ENCODE assay signal across 32 cellular contexts in genomic region chr7:136105191-136105590, GRCh38.
A peak's percentile ranks its signal among the peaks of the same experiment; 100 is the strongest.
DNase-seq lines count a peak whose midpoint lies in the region; ATAC-seq, FAIRE-seq and TF ChIP-seq lines count a peak whose summit lies in the region.
"Had no signal": no experiment of that assay in that cellular context is flagged by ENCODE, and none has a peak within 500 bp of the region (broad histone marks: within the 10 kb centered on the region; RNA-seq: fewer than 3 reads in every experiment).

No MANE protein-coding gene starts in this region.

- H3K9me3 ChIP-seq in SK-N-SH (no peaks in the 10 kb centered on the region), K562 (replicated peaks; ENCODE audit: control insufficient read depth, insufficient read depth, low read depth, low read length) (no peaks in the 10 kb centered on the region; the same call in 1 of the 2 replicates)
- H3K9me3 ChIP-seq: A549, BE2C, BLaER1, Caco-2 had no signal

- no peaks in the 10 kb centered on the region for H3K27me3 Mint-ChIP-seq in mesothelial cell of epicardium (ENCODE audit: low read depth)
- H3K27me3 Mint-ChIP-seq: B cell; CD4-positive, alpha-beta memory T cell; CD4-positive, alpha-beta T cell; CD4-positive, CD25-positive, alpha-beta regulatory T cell; CD8-positive, alpha-beta memory T cell had no signal

- H3K27ac Mint-ChIP-seq in mesothelial cell of epicardium, result no peak overlapping the region
- H3K27ac Mint-ChIP-seq: B cell; CD14-positive monocyte; CD4-positive, alpha-beta memory T cell; CD4-positive, alpha-beta T cell; CD4-positive, CD25-positive, alpha-beta regulatory T cell; CD8-positive, alpha-beta T cell had no signal

- H3K4me3 Mint-ChIP-seq in mesothelial cell of epicardium, result no peak overlapping the region
- H3K4me3 Mint-ChIP-seq: B cell; CD14-positive monocyte; CD4-positive, alpha-beta memory T cell; CD4-positive, alpha-beta T cell; CD4-positive, CD25-positive, alpha-beta regulatory T cell; CD8-positive, alpha-beta memory T cell; CD8-positive, alpha-beta T cell had no signal

- TF ChIP-seq CTCF in SK-N-SH (IDR thresholded peaks at IDR 0.05), result no peak
- TF ChIP-seq CTCF in K562 (IDR thresholded peaks at IDR 0.05 in 2 of 3, conservative IDR thresholded peaks at IDR 0.05 in 1 of 3; ENCODE audit: insufficient read depth in 2 of 3, low read depth in 1 of 3, low read length in 3 of 3), result no peak
- no peak for TF ChIP-seq CTCF in mesothelial cell of epicardium (IDR thresholded peaks at IDR 0.05; ENCODE audit: unreplicated experiment)

- H3K79me2 ChIP-seq in SK-N-SH (ENCODE audit: insufficient read depth) (no peaks in the 10 kb centered on the region), K562 (ENCODE audit: control insufficient read depth, insufficient read depth, low read length) (peaks cover 69% of the 10 kb centered on the region; the same call in 2 of the 3 replicates)

- H3K36me3 Mint-ChIP-seq in mesothelial cell of epicardium, result peaks cover 2% of the 10 kb centered on the region
- H3K36me3 Mint-ChIP-seq: CD14-positive monocyte; CD4-positive, CD25-positive, alpha-beta regulatory T cell; CD8-positive, alpha-beta T cell had no signal

- no peak for TF ChIP-seq EP300 in SK-N-SH (IDR thresholded peaks at IDR 0.05; ENCODE audit: borderline replicate concordance in 1 of 2, low read depth in 1 of 2, low read length in 1 of 2)
- no peak for TF ChIP-seq EP300 in K562 (IDR thresholded peaks at IDR 0.05; ENCODE audit: low read length)

- no peak for TF ChIP-seq POLR2A in K562 (conservative IDR thresholded peaks at IDR 0.05)

- ATAC-seq in SK-N-SH treated with all-trans-retinoic acid at 6 μM for 48 hours (no peak), K562 (no peak)
- ATAC-seq: A549; CD8-positive, alpha-beta T cell had no signal

- no peak overlapping the region for H3K4me2 ChIP-seq in SK-N-SH
- no peak overlapping the region for H3K4me2 ChIP-seq in K562 (ENCODE audit: insufficient read depth, low read length)
- H3K4me2 ChIP-seq: A549; BLaER1; BLaER1 treated with 17β-estradiol and CSF1 and Interleukin-3, amounts not matched to agents 10 nM and 100 nM had no signal

- no peak for FAIRE-seq in K562 (lab: Jason Lieb, UNC)
- FAIRE-seq: A204.1, D721Med had no signal

- WGBS in SK-N-SH (ENCODE audit: low lambda C conversion rate), result 11% methylated on average over 1 of the region's 1 CpG
- 41% methylated on average over 1 of the region's 1 CpG for WGBS in K562 (ENCODE audit: insufficient coverage, low coverage, missing lambda C conversion rate)

- intact Hi-C loops in K562 (cut with micrococcal nuclease), result no loop called here

- H4K20me1 ChIP-seq in SK-N-SH (ENCODE audit: insufficient read depth) (no peaks in the 10 kb centered on the region), K562 (replicated peaks; ENCODE audit: control insufficient read depth, insufficient read depth, low read length) (no peaks in the 10 kb centered on the region)
- H4K20me1 ChIP-seq: BLaER1; BLaER1 treated with 17β-estradiol and CSF1 and Interleukin-3, amounts not matched to agents 10 nM and 100 nM had no signal

- H3K36me3 ChIP-seq in SK-N-SH (replicated peaks in 1 of 2; ENCODE audit: control insufficient read depth in 1 of 2, insufficient read depth in 2 of 2, low read length in 1 of 2) (no peaks in the 10 kb centered on the region), K562 (ENCODE audit: control insufficient read depth, insufficient read depth, low read length) (peaks cover 2% of the 10 kb centered on the region; the same call in 1 of the 3 replicates)
- H3K36me3 ChIP-seq: BE2C; BLaER1; BLaER1 treated with 17β-estradiol and CSF1 and Interleukin-3, amounts not matched to agents 10 nM and 100 nM had no signal

- no peaks in the 10 kb centered on the region for H3K9me1 ChIP-seq in K562 (ENCODE audit: control insufficient read depth, insufficient read depth, low read length)

- in situ Hi-C loops in K562 (cut with MboI), result no loop called here

- H3K4me3 ChIP-seq in SK-N-SH (ENCODE audit: low read depth in 2 of 2, low read length in 1 of 2), result no peak overlapping the region
- H3K4me3 ChIP-seq in K562, result no peak overlapping the region
- H3K4me3 ChIP-seq: A549; BLaER1; BLaER1 treated with 17β-estradiol and CSF1 and Interleukin-3, amounts not matched to agents 10 nM and 100 nM had no signal

- no peaks in the 10 kb centered on the region for H3K4me1 Mint-ChIP-seq in mesothelial cell of epicardium
- H3K4me1 Mint-ChIP-seq: B cell; CD14-positive monocyte; CD4-positive, CD25-positive, alpha-beta regulatory T cell; CD8-positive, alpha-beta memory T cell had no signal

- no peak overlapping the region for H3K27ac ChIP-seq in SK-N-SH (ENCODE audit: low read depth in 2 of 2, low read length in 1 of 2)
- no peak overlapping the region for H3K27ac ChIP-seq in K562 (ENCODE audit: extremely low read depth, low read depth, low read length)
- H3K27ac ChIP-seq: 22Rv1; A549; BLaER1; BLaER1 treated with 17β-estradiol and CSF1 and Interleukin-3, amounts not matched to agents 10 nM and 100 nM had no signal

- POLR2A ChIA-PET in SK-N-SH (lab: Yijun Ruan, JAX), result no interaction called here
- POLR2A ChIA-PET in K562 (lab: Yijun Ruan, JAX), result no interaction called here

- no peaks in the 10 kb centered on the region for H3F3A ChIP-seq in SK-N-SH (replicated peaks; ENCODE audit: insufficient read depth)

- TF ChIP-seq RAD21 in SK-N-SH (IDR thresholded peaks at IDR 0.05; ENCODE audit: low read length), result no peak
- TF ChIP-seq RAD21 in K562 (CRISPR knock-in tag; conservative IDR thresholded peaks at IDR 0.05 in 1 of 2, IDR thresholded peaks at IDR 0.05 in 1 of 2), result no peak

- no peaks in the 10 kb centered on the region for H3K9me2 ChIP-seq in SK-N-SH

- CTCF ChIA-PET in SK-N-SH (lab: Yijun Ruan, JAX), result interaction anchor here (0.9 kb wide), 1 partner anchor 10 kb away, joined by 4 read pairs; no protein-coding TSS in a partner anchor
- CTCF ChIA-PET in K562 (lab: Yijun Ruan, JAX; ENCODE audit: low intra/inter-chr PET ratio), result no interaction called here

- peaks cover 41% of the 10 kb centered on the region for H3K9me3 Mint-ChIP-seq in mesothelial cell of epicardium

- no peak for DNase-seq in SK-N-SH
- no peak for DNase-seq in K562 (ENCODE audit: extremely low read depth in 1 of 4, low spot score in 3 of 4)
- DNase-seq in mesothelial cell of epicardium (ENCODE audit: low spot score in 2 of 2, unreplicated experiment in 2 of 2), result no peak
- DNase-seq: 8988T; ACHN; AML-193; BE2C; C1 segment of cervical spinal cord; Caco-2; Calu3; CD4-positive, alpha-beta memory T cell; CD4-positive, alpha-beta T cell; CD4-positive, CD25-positive, alpha-beta regulatory T cell; CD8-positive, alpha-beta memory T cell; CD8-positive, alpha-beta T cell; COR-L47; DMS 273 treated with DMSO at 0.1 percent for 48 hours; DMS153; DMS53; DMS79; DMS79 treated with DMSO at 0.1 percent for 48 hours; DND-41; EL had no signal

- H3K27me3 ChIP-seq in SK-N-SH (ENCODE audit: insufficient read depth) (no peaks in the 10 kb centered on the region), K562 (ENCODE audit: control insufficient read depth in 2 of 2, insufficient read depth in 2 of 2, low read length in 2 of 2) (no peaks in the 10 kb centered on the region)
- H3K27me3 ChIP-seq: BE2C; BLaER1; BLaER1 treated with 17β-estradiol and CSF1 and Interleukin-3, amounts not matched to agents 10 nM and 100 nM had no signal

- no peak overlapping the region for H3K9ac ChIP-seq in SK-N-SH
- no peak overlapping the region for H3K9ac ChIP-seq in K562 (ENCODE audit: insufficient read depth in 1 of 2, low read depth in 2 of 2, low read length in 2 of 2)
- H3K9ac ChIP-seq: BLaER1; BLaER1 treated with 17β-estradiol and CSF1 and Interleukin-3, amounts not matched to agents 10 nM and 100 nM had no signal

- H3K4me1 ChIP-seq in SK-N-SH (ENCODE audit: control insufficient read depth in 1 of 2, insufficient read depth in 2 of 2, low read depth in 1 of 2, low read length in 1 of 2) (no peaks in the 10 kb centered on the region), K562 (replicated peaks in 1 of 2; ENCODE audit: control insufficient read depth in 2 of 2, insufficient read depth in 2 of 2, low read length in 2 of 2) (peaks cover 5 to 6% of the 10 kb centered on the region in 2 experiments; a peak in 3 of 5 replicates)
- H3K4me1 ChIP-seq: A549; BE2C; BLaER1; BLaER1 treated with 17β-estradiol and CSF1 and Interleukin-3, amounts not matched to agents 10 nM and 100 nM; Caco-2 had no signal

- H2AFZ ChIP-seq in SK-N-SH (ENCODE audit: low read depth) (no peak overlapping the region), K562 (ENCODE audit: low read depth, low read length) (no peak overlapping the region)

- BruUV-seq in K562 (replicated peaks; lab: Mats Ljungman, UMichigan), result no TSS peak

TF ChIP-seq in SK-N-SH treated with all-trans-retinoic acid at 6 μM for 48 hours, 23 proteins besides CTCF, POLR2A, EP300 and RAD21 (continues in another document):
- TF ChIP-seq ZFP30 (CRISPR knock-in tag; IDR thresholded peaks at IDR 0.05) (no peak), ZNF70 (CRISPR knock-in tag; IDR thresholded peaks at IDR 0.05) (no peak)

TF ChIP-seq in SK-N-SH, 30 proteins besides CTCF, POLR2A, EP300 and RAD21 (continues in another document):
- no peak for TF ChIP-seq MXI1 (IDR thresholded peaks at IDR 0.05; ENCODE audit: low read depth, low read length)

TF ChIP-seq in K562, 482 proteins besides CTCF, POLR2A, EP300 and RAD21:
- peak; percentile 35 for TF ChIP-seq RBM25 (IDR thresholded peaks at IDR 0.05; ENCODE audit: low read depth, low read length, severe bottlenecking)
- peak; percentile 91 for TF ChIP-seq ZNF146 (CRISPR knock-in tag; IDR thresholded peaks at IDR 0.05; ENCODE audit: unreplicated experiment)
- TF ChIP-seq SMARCE1 (IDR thresholded peaks at IDR 0.05), result no peak
- no peak for TF ChIP-seq MAFG (tag; conservative IDR thresholded peaks at IDR 0.05)
- no peak for TF ChIP-seq ELK3 (CRISPR knock-in tag; IDR thresholded peaks at IDR 0.05)
- no peak for TF ChIP-seq CBFA2T2 (conservative IDR thresholded peaks at IDR 0.05)
- no peak for TF ChIP-seq ARHGAP35 (IDR thresholded peaks at IDR 0.05; ENCODE audit: partially characterized antibody)
